In genomic region chr7:129890090-129890489, GRCh38 we compare ENCODE assay signal across 24 cellular contexts.
"Had no signal": no experiment of that assay in that cellular context is flagged by ENCODE, and none has a peak within 500 bp of the region (broad histone marks: within the 10 kb centered on the region; RNA-seq: fewer than 3 reads in every experiment).

No MANE protein-coding gene starts in this region.

- H3K36me3 Mint-ChIP-seq: activated naive CD8-positive, alpha-beta T cell treated with anti-CD3 and anti-CD28 coated beads for 36 hours; natural killer cell had no signal

- H3K4me3 ChIP-seq: adrenal gland, coronary artery, dorsolateral prefrontal cortex, right atrium auricular region, spleen, thoracic aorta, upper lobe of right lung had no signal

- H3K27me3 ChIP-seq: adrenal gland, dorsolateral prefrontal cortex, right atrium auricular region, spleen, upper lobe of right lung had no signal

- H3K36me3 ChIP-seq: right atrium auricular region, thoracic aorta, WERI-Rb-1 had no signal

- H3K27me3 Mint-ChIP-seq: activated naive CD8-positive, alpha-beta T cell treated with anti-CD3 and anti-CD28 coated beads for 36 hours; brain; memory B cell had no signal

- ATAC-seq: activated CD4-positive, CD25-positive, alpha-beta regulatory T cell treated with anti-CD3 and anti-CD28 coated beads, Interleukin-2, amount 50 U/mL, for 24 hours; left colon; natural killer cell had no signal

- DNase-seq: activated CD4-positive, alpha-beta T cell treated with anti-CD3 and anti-CD28 coated beads for 48 hours; activated CD4-positive, alpha-beta T cell treated with anti-CD3 and anti-CD28 coated beads, Interleukin-2, amount 50 U/mL, for 48 hours; activated CD8-positive, alpha-beta memory T cell treated with anti-CD3 and anti-CD28 coated beads for 24 hours; activated effector memory CD4-positive, alpha-beta T cell treated with Interleukin-2 at 50 U/mL for 16 hours; activated naive CD4-positive, alpha-beta T cell treated with Interleukin-2 at 50 U/mL for 16 hours; activated naive CD8-positive, alpha-beta T cell treated with anti-CD3 and anti-CD28 coated beads for 36 hours; adrenal gland; aorta; dorsolateral prefrontal cortex; effector memory CD4-positive, alpha-beta T cell; hippocampal formation; left colon; natural killer cell; spleen; stimulated activated naive CD4-positive, alpha-beta T cell; T-helper 9 cell; upper lobe of right lung; WERI-Rb-1 had no signal

- H3K4me3 Mint-ChIP-seq: activated naive CD8-positive, alpha-beta T cell treated with anti-CD3 and anti-CD28 coated beads for 36 hours; brain; memory B cell; natural killer cell had no signal

- H3K27ac ChIP-seq: coronary artery, right atrium auricular region, spleen, upper lobe of right lung, WERI-Rb-1 had no signal

- H3K27ac Mint-ChIP-seq: activated naive CD8-positive, alpha-beta T cell treated with anti-CD3 and anti-CD28 coated beads for 36 hours; memory B cell; natural killer cell had no signal

- H3K9me3 ChIP-seq: adrenal gland, right atrium auricular region, spleen, thoracic aorta, upper lobe of right lung had no signal

- H3K9me3 Mint-ChIP-seq: activated naive CD8-positive, alpha-beta T cell treated with anti-CD3 and anti-CD28 coated beads for 36 hours; brain; memory B cell; natural killer cell had no signal
